ENCODE assay signal across 13 cellular contexts in genomic region chrX:131854586-131854985, GRCh38.
DNase-seq lines count a peak whose midpoint lies in the region; ATAC-seq and TF ChIP-seq lines count a peak whose summit lies in the region.
"Had no signal": no experiment of that assay in that cellular context is flagged by ENCODE, and none has a peak within 500 bp of the region (broad histone marks: within the 10 kb centered on the region; RNA-seq: fewer than 3 reads in every experiment).

No MANE protein-coding gene starts in this region.

- H4K20me1 ChIP-seq in DND-41 (ENCODE audit: insufficient read depth, low read length), result no peaks in the 10 kb centered on the region
- no peaks in the 10 kb centered on the region for H4K20me1 ChIP-seq in mammary epithelial cell (ENCODE audit: insufficient read depth, low read length)

- H3K9me3 ChIP-seq in DND-41 (ENCODE audit: insufficient read depth, low read length, severe bottlenecking) (no peaks in the 10 kb centered on the region), mammary epithelial cell (replicated peaks; ENCODE audit: insufficient read depth, low read length) (no peaks in the 10 kb centered on the region)
- H3K9me3 ChIP-seq: ascending aorta, gastroesophageal sphincter, SJCRH30 had no signal

- no peak overlapping the region for H3K27ac ChIP-seq in DND-41 (ENCODE audit: low read length)
- H3K27ac ChIP-seq in mammary epithelial cell (ENCODE audit: insufficient read depth, low read depth, low read length), result no peak overlapping the region
- H3K27ac ChIP-seq: ascending aorta, gastroesophageal sphincter, SJCRH30 had no signal

- H3K27me3 ChIP-seq in DND-41 (ENCODE audit: insufficient read depth, low read length, poor library complexity) (no peaks in the 10 kb centered on the region), mammary epithelial cell (ENCODE audit: insufficient read depth, low read length) (peaks cover 2% of the 10 kb centered on the region)
- H3K27me3 ChIP-seq: ascending aorta, gastroesophageal sphincter, SJCRH30 had no signal

- no peak overlapping the region for H3K4me3 ChIP-seq in DND-41 (ENCODE audit: low read depth in 1 of 2, low read length in 2 of 2)
- H3K4me3 ChIP-seq in mammary epithelial cell (replicated peaks in 1 of 3; ENCODE audit: insufficient read depth in 1 of 3, low read depth in 2 of 3, low read length in 3 of 3), result no peak overlapping the region
- H3K4me3 ChIP-seq: ascending aorta, gastroesophageal sphincter, SJCRH30 had no signal

- H2AFZ ChIP-seq in DND-41 (ENCODE audit: low read depth, low read length), result no peak overlapping the region
- H2AFZ ChIP-seq in mammary epithelial cell (ENCODE audit: low read depth, low read length), result no peak overlapping the region

- H3K4me3 Mint-ChIP-seq in nephron, result no peak overlapping the region

- no peak overlapping the region for H3K9ac ChIP-seq in DND-41 (ENCODE audit: low read depth, low read length)
- no peak overlapping the region for H3K9ac ChIP-seq in mammary epithelial cell (ENCODE audit: insufficient read depth, low read length)

- in situ Hi-C loops in mammary epithelial cell (cut with MboI; ENCODE audit: low sequenced_read_pairs in 2 of 2), result loop anchor here (25.0 kb wide), 2 partner anchors 358 to 758 kb away; partner anchors contain the start of gene RAP2C (in 1 of the 2)

- no peak overlapping the region for H3K4me2 ChIP-seq in DND-41 (ENCODE audit: insufficient read depth, low read length)
- no peak overlapping the region for H3K4me2 ChIP-seq in mammary epithelial cell (ENCODE audit: insufficient read depth, low read depth, low read length)

- H3K4me1 ChIP-seq in DND-41 (ENCODE audit: insufficient read depth, low read length) (no peaks in the 10 kb centered on the region), mammary epithelial cell (ENCODE audit: insufficient read depth, low read length) (no peaks in the 10 kb centered on the region)
- H3K4me1 ChIP-seq: ascending aorta, gastroesophageal sphincter, SJCRH30 had no signal

- no peaks in the 10 kb centered on the region for H3K4me1 Mint-ChIP-seq in nephron

- CTCF ChIA-PET in mammary epithelial cell (lab: Charles Lee; ENCODE audit: low non-redundant PET), result interaction anchor here (0.7 kb wide), 2 partner anchors 214 to 365 kb away, joined by 5 to 7 read pairs; no protein-coding TSS in a partner anchor

- dilution Hi-C loops in mammary epithelial cell (cut with HindIII; ENCODE audit: low sequenced_read_pairs), result no loop called here

- no peak overlapping the region for H3K27ac Mint-ChIP-seq in nephron

- DNase-seq in DND-41 (no peak), M059J (ENCODE audit: low read depth) (peak; percentile 24), mammary epithelial cell (no peak), GM10266 (ENCODE audit: extremely low spot score) (no peak), COR-L47 (lab: John Stamatoyannopoulos, UW) (no peak), posterior vena cava (ENCODE audit: low spot score) (no peak)
- DNase-seq: activated CD8-positive, alpha-beta memory T cell treated with anti-CD3 and anti-CD28 coated beads for 24 hours; stimulated activated naive CD8-positive, alpha-beta T cell treated with anti-CD3 and anti-CD28 coated beads, Interleukin-15, Interleukin-2, amounts not matched to agents 100 U/mL and 50 U/mL, for 24 hours had no signal

- H3K9me3 Mint-ChIP-seq in nephron, result peaks cover 2% of the 10 kb centered on the region

- intact Hi-C loops in mammary epithelial cell (cut with micrococcal nuclease) (no loop called here), posterior vena cava (cut with DNase I) (no loop called here)

- TF ChIP-seq CTCF in DND-41 (IDR thresholded peaks at IDR 0.05; ENCODE audit: borderline replicate concordance, extremely low read depth, low read length, poor library complexity, severe bottlenecking), result peak; percentile 54
- peak; percentile 3 to 36 for TF ChIP-seq CTCF in mammary epithelial cell (conservative IDR thresholded peaks at IDR 0.05 in 1 of 2, IDR thresholded peaks at IDR 0.05 in 1 of 2; ENCODE audit: extremely low read depth in 1 of 2, insufficient read depth in 1 of 2, low read depth in 1 of 2, low read length in 2 of 2)
- peak; percentile 34 to 50 (median 39) for TF ChIP-seq CTCF in nephron (IDR thresholded peaks at IDR 0.05; ENCODE audit: unreplicated experiment in 3 of 3)
- no peak for TF ChIP-seq CTCF in GM10266 (IDR thresholded peaks at IDR 0.05; ENCODE audit: control insufficient read depth, insufficient read depth, low read depth, missing control alignments)

- H3K79me2 ChIP-seq in DND-41 (ENCODE audit: insufficient read depth, low read length) (no peaks in the 10 kb centered on the region), mammary epithelial cell (ENCODE audit: insufficient read depth, low read length) (no peaks in the 10 kb centered on the region)

- ATAC-seq in DND-41 (ENCODE audit: insufficient read depth, low read depth) (no peak), HG03571 (IDR thresholded peaks at IDR 0.05; ENCODE audit: unreplicated experiment) (no peak)
- ATAC-seq: gastroesophageal sphincter; stimulated activated naive CD8-positive, alpha-beta T cell treated with anti-CD3 and anti-CD28 coated beads, Interleukin-15, Interleukin-2, amounts not matched to agents 100 U/mL and 50 U/mL, for 24 hours had no signal

- no peaks in the 10 kb centered on the region for H3K36me3 Mint-ChIP-seq in nephron (ENCODE audit: low read depth)

- no peaks in the 10 kb centered on the region for H3K27me3 Mint-ChIP-seq in nephron (ENCODE audit: low read depth)

- no TSS peak for BruUV-seq in mammary epithelial cell (replicated peaks; lab: Mats Ljungman, UMichigan)

- H3K36me3 ChIP-seq in DND-41 (ENCODE audit: insufficient read depth, low read length) (no peaks in the 10 kb centered on the region), mammary epithelial cell (ENCODE audit: insufficient read depth, low read length) (no peaks in the 10 kb centered on the region)
- H3K36me3 ChIP-seq: ascending aorta, gastroesophageal sphincter, SJCRH30 had no signal
